15 cellular contexts compared by ENCODE assay signal in the genomic region with DNA sequence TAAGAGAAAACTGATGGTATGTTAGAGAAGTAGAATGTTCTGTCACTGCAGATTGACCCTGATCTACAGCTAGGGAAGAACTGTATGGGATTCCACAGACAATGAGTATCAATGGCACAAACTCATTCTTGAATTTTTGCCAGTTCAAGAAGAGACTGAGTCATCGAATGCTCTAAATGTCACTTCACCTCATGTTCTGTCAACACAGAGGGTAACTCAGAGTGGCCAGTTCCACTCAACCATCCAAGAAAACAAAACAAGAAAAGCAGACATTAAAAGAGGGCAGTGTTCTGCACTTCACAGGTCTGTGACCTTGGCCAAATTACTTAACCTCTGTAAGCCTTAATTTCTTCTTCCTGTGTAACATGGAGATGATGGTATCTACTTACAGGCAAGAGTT.
DNase-seq lines count a peak whose midpoint lies in the region; ATAC-seq and TF ChIP-seq lines count a peak whose summit lies in the region.
"Had no signal": no experiment of that assay in that cellular context is flagged by ENCODE, and none has a peak within 500 bp of the region (broad histone marks: within the 10 kb centered on the region; RNA-seq: fewer than 3 reads in every experiment).

No MANE protein-coding gene starts in this region.

- H3K36me3 Mint-ChIP-seq in activated T-helper 2 cell treated with anti-CD3 and anti-CD28 coated beads, Interferon-gamma antibody, Interleukin-2, Interleukin-4, amounts not matched to agents 10 μg/mL and 5 μg/mL and 100 μg/mL, durations not matched to agents 14 hours and 24 hours and 36 hours (ENCODE audit: low read depth), result no peaks in the 10 kb centered on the region
- H3K36me3 Mint-ChIP-seq: stimulated activated memory B cell treated with anti-CD40 and anti-IgM and Interleukin-4, amounts not matched to agents 10 μg/mL and 1 μg/mL and 100 μg/mL, for 72 hours had no signal

- no peak overlapping the region for H3K4me2 ChIP-seq in HCT116 (ENCODE audit: low read length)

- H3K4me3 ChIP-seq in HCT116 (replicated peaks in 1 of 2; ENCODE audit: low read depth in 1 of 2, low read length in 2 of 2) (no peak overlapping the region), left lung (no peak overlapping the region)
- H3K4me3 ChIP-seq: GM12878 had no signal

- H4K20me1 ChIP-seq in HCT116 (ENCODE audit: insufficient read depth), result no peaks in the 10 kb centered on the region

- no peak for TF ChIP-seq POLR2A in HCT116 (IDR thresholded peaks at IDR 0.05; ENCODE audit: borderline replicate concordance, extremely low read depth, insufficient read depth, insufficient read length)

- H3K9me3 ChIP-seq in HCT116 (ENCODE audit: control insufficient read depth in 1 of 2, insufficient read depth in 1 of 2, low read depth in 1 of 2, low read length in 2 of 2), result no peaks in the 10 kb centered on the region
- H3K9me3 ChIP-seq in left lung, result no peaks in the 10 kb centered on the region

- POLR2A ChIA-PET in HCT116 (lab: Charles Lee), result no interaction called here

- intact Hi-C loops in HCT116 (cut with micrococcal nuclease) (loop anchor here (10.0 kb wide), 2 partner anchors 575 to 665 kb away; no protein-coding TSS in a partner anchor), left lung (cut with DNase I) (loop anchor here in 1 of 2 donors (10.0 kb wide), 1 partner anchor 275 kb away; a partner anchor contains a TSS)
- intact Hi-C loops in activated T-helper 2 cell treated with anti-CD3 and anti-CD28 coated beads, Interferon-gamma antibody, Interleukin-2, Interleukin-4, amounts not matched to agents 10 μg/mL and 5 μg/mL and 100 μg/mL, durations not matched to agents 14 hours and 24 hours and 36 hours (cut with micrococcal nuclease), result loop anchor here (2.0 kb wide), 2 partner anchors 147 to 275 kb away; no protein-coding TSS in a partner anchor

- no peaks in the 10 kb centered on the region for H3K9me2 ChIP-seq in HCT116 (ENCODE audit: insufficient read depth)

- no peaks in the 10 kb centered on the region for H3K36me3 ChIP-seq in HCT116 (ENCODE audit: control insufficient read depth in 1 of 2, insufficient read depth in 2 of 2, low read length in 2 of 2)
- no peaks in the 10 kb centered on the region for H3K36me3 ChIP-seq in left lung

- no peak overlapping the region for H3K4me3 Mint-ChIP-seq in activated T-helper 2 cell treated with anti-CD3 and anti-CD28 coated beads, Interferon-gamma antibody, Interleukin-2, Interleukin-4, amounts not matched to agents 10 μg/mL and 5 μg/mL and 100 μg/mL, durations not matched to agents 14 hours and 24 hours and 36 hours (ENCODE audit: low read depth)
- H3K4me3 Mint-ChIP-seq: activated naive CD4-positive, alpha-beta T cell treated with anti-CD3 and anti-CD28 coated beads for 36 hours; stimulated activated memory B cell treated with anti-CD40 and anti-IgM and Interleukin-4, amounts not matched to agents 10 μg/mL and 1 μg/mL and 100 μg/mL, for 72 hours had no signal

- no TSS peak for BruUV-seq in HCT116 (replicated peaks; lab: Mats Ljungman, UMichigan)

- H3K4me1 ChIP-seq in HCT116 (ENCODE audit: control insufficient read depth in 1 of 2, insufficient read depth in 2 of 2, low read length in 2 of 2) (peaks cover 0 to 5% of the 10 kb centered on the region in 2 experiments; a peak in 1 of 4 replicates), left lung (no peaks in the 10 kb centered on the region)

- peaks cover 27% of the 10 kb centered on the region for H3K4me1 Mint-ChIP-seq in activated T-helper 2 cell treated with anti-CD3 and anti-CD28 coated beads, Interferon-gamma antibody, Interleukin-2, Interleukin-4, amounts not matched to agents 10 μg/mL and 5 μg/mL and 100 μg/mL, durations not matched to agents 14 hours and 24 hours and 36 hours (ENCODE audit: low read depth)

- no peak overlapping the region for H3K9ac ChIP-seq in HCT116 (ENCODE audit: low read length)

- CTCF ChIA-PET in HCT116 (lab: Charles Lee), result no interaction called here

- in situ Hi-C loops in Caki2 (cut with HindIII; ENCODE audit: low pct_unique_long_range_greater_than_20kb, low sequenced_read_pairs), result no loop called here

- DNase-seq in Caki2 (ENCODE audit: low read depth) (peak; percentile 66), HCT116 (ENCODE audit: low read depth, low spot score) (no peak), left lung (no peak), cortex of kidney (lab: John Stamatoyannopoulos, UW) (no peak), occipital lobe (lab: John Stamatoyannopoulos, UW) (no peak)
- no peak for DNase-seq in activated T-helper 2 cell treated with anti-CD3 and anti-CD28 coated beads, Interferon-gamma antibody, Interleukin-2, Interleukin-4, amounts not matched to agents 10 μg/mL and 5 μg/mL and 100 μg/mL, durations not matched to agents 14 hours and 24 hours and 36 hours (ENCODE audit: low spot score)
- DNase-seq: activated CD4-positive, alpha-beta T cell treated with anti-CD3 and anti-CD28 coated beads for 4 hours; activated naive CD4-positive, alpha-beta T cell treated with anti-CD3 and anti-CD28 coated beads for 36 hours; dermis blood vessel endothelial cell; glutamatergic neuron; NCI-H1048; NCI-H526 treated with DMSO at 0.1 percent for 48 hours had no signal

- no peaks in the 10 kb centered on the region for H3K79me2 ChIP-seq in HCT116 (ENCODE audit: insufficient read depth, low read length)

- no peaks in the 10 kb centered on the region for H3K27me3 Mint-ChIP-seq in activated T-helper 2 cell treated with anti-CD3 and anti-CD28 coated beads, Interferon-gamma antibody, Interleukin-2, Interleukin-4, amounts not matched to agents 10 μg/mL and 5 μg/mL and 100 μg/mL, durations not matched to agents 14 hours and 24 hours and 36 hours (ENCODE audit: low read depth)
- H3K27me3 Mint-ChIP-seq: stimulated activated memory B cell treated with anti-CD40 and anti-IgM and Interleukin-4, amounts not matched to agents 10 μg/mL and 1 μg/mL and 100 μg/mL, for 72 hours had no signal

- H2AFZ ChIP-seq in HCT116 (ENCODE audit: low read depth, low read length, poor library complexity, severe bottlenecking), result no peak overlapping the region

- ATAC-seq in HCT116 (no peak), left lung (peak; percentile 74), HG03025 (IDR thresholded peaks at IDR 0.05; ENCODE audit: low FRiP score, unreplicated experiment) (no peak)
- ATAC-seq: GM12878; stimulated activated memory B cell treated with anti-CD40 and anti-IgM and Interleukin-4, amounts not matched to agents 10 μg/mL and 1 μg/mL and 100 μg/mL, for 72 hours had no signal

- H3K27me3 ChIP-seq in HCT116 (ENCODE audit: insufficient read depth, low read length) (no peaks in the 10 kb centered on the region), left lung (no peaks in the 10 kb centered on the region)

- H3K9me3 Mint-ChIP-seq in activated T-helper 2 cell treated with anti-CD3 and anti-CD28 coated beads, Interferon-gamma antibody, Interleukin-2, Interleukin-4, amounts not matched to agents 10 μg/mL and 5 μg/mL and 100 μg/mL, durations not matched to agents 14 hours and 24 hours and 36 hours, result peaks cover 5% of the 10 kb centered on the region
- H3K9me3 Mint-ChIP-seq: activated naive CD4-positive, alpha-beta T cell treated with anti-CD3 and anti-CD28 coated beads for 36 hours; stimulated activated memory B cell treated with anti-CD40 and anti-IgM and Interleukin-4, amounts not matched to agents 10 μg/mL and 1 μg/mL and 100 μg/mL, for 72 hours had no signal

- no peak for TF ChIP-seq CTCF in HCT116 (IDR thresholded peaks at IDR 0.05 in 2 of 3, conservative IDR thresholded peaks at IDR 0.05 in 1 of 3; ENCODE audit: borderline replicate concordance in 1 of 3, insufficient read depth in 1 of 3, low read depth in 2 of 3, low read length in 2 of 3)
- TF ChIP-seq CTCF in left lung (IDR thresholded peaks at IDR 0.05), result no peak

- H3K27ac ChIP-seq in HCT116 (ENCODE audit: low read depth, low read length) (no peak overlapping the region), left lung (no peak overlapping the region)

- RAD21 ChIA-PET in HCT116 (lab: Charles Lee; ENCODE audit: low non-redundant PET in 1 of 2, low total read pairs in 2 of 2, uncharacterized antibody in 2 of 2, unreplicated experiment in 2 of 2), result no interaction called here

- TF ChIP-seq RAD21 in HCT116 (IDR thresholded peaks at IDR 0.05; ENCODE audit: low read depth), result no peak

- peak overlapping the region; percentile 71 for H3K27ac Mint-ChIP-seq in activated T-helper 2 cell treated with anti-CD3 and anti-CD28 coated beads, Interferon-gamma antibody, Interleukin-2, Interleukin-4, amounts not matched to agents 10 μg/mL and 5 μg/mL and 100 μg/mL, durations not matched to agents 14 hours and 24 hours and 36 hours
- H3K27ac Mint-ChIP-seq: activated naive CD4-positive, alpha-beta T cell treated with anti-CD3 and anti-CD28 coated beads for 36 hours; stimulated activated memory B cell treated with anti-CD40 and anti-IgM and Interleukin-4, amounts not matched to agents 10 μg/mL and 1 μg/mL and 100 μg/mL, for 72 hours had no signal

TF ChIP-seq in HCT116, 20 proteins besides CTCF, POLR2A, EP300 and RAD21:
- TF ChIP-seq EZH2 (IDR thresholded peaks at IDR 0.05), result no peak
- TF ChIP-seq FOSL1 (IDR thresholded peaks at IDR 0.05; ENCODE audit: low read depth), result 0 out of 2 replicates have a peak, but pooled peaks have one; percentile 25
